Comparison of ENCODE assay signal across 16 cellular contexts in the genomic region with DNA sequence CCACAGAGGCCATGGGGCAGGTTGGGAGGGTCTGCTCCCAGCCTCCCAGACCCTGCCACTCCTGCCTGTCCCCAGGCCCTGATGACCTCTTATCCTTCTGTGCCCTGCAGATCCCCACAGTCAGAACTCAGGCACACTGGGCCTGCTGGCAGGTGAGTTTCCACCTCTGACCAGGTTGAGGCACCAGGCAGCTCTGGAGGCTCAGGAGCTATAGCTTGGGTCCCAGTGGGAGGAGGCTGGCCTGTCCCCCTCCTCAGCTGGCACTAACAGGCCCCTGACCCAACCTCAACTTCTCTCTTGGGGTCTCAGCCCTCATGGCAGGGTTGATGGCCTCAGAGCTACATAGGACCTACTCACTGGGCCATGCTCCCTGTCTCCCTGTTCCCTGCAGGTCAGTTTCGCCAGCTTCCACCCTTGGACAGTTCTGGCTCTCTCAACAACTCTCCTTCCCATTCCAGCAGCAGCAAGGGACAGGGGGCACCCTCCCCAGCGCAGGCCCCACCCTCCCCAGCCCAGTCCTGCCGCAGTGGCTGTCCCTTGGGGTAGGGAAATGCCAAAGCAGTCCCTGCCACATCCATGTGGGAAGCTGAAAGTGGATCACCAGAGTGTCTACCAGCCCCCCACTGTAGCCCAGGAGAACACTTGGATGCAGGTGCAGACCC. TPM values are rescaled to one million over a fixed set of nuclear protein-coding genes. Genes with fewer than 3 reads are reported as not detected.
DNase-seq lines count a peak whose midpoint lies in the region; ATAC-seq and TF ChIP-seq lines count a peak whose summit lies in the region.
"Had no signal": no experiment of that assay in that cellular context is flagged by ENCODE, and none has a peak within 500 bp of the region (broad histone marks: within the 10 kb centered on the region; RNA-seq: fewer than 3 reads in every experiment).

No MANE protein-coding gene starts in this region.

- H3K27me3 ChIP-seq in Karpas-422 (ENCODE audit: low read length) (no peaks in the 10 kb centered on the region), dorsolateral prefrontal cortex (peaks cover 0 to 20% (median 6%) of the 10 kb centered on the region in 45 donors), thyroid gland (no peaks in the 10 kb centered on the region)

- no peaks in the 10 kb centered on the region for H3K27me3 Mint-ChIP-seq in neural crest cell (ENCODE audit: low read depth)

- no peak for TF ChIP-seq POLR2A in thyroid gland (IDR thresholded peaks at IDR 0.05)

- ATAC-seq in HG02884 (IDR thresholded peaks at IDR 0.05; ENCODE audit: unreplicated experiment) (no peak), GM21381 (IDR thresholded peaks at IDR 0.05; ENCODE audit: unreplicated experiment) (no peak), HG02588 (IDR thresholded peaks at IDR 0.05; ENCODE audit: unreplicated experiment) (no peak)
- ATAC-seq: HCT116 had no signal

- H3K4me3 Mint-ChIP-seq in neural crest cell = peak overlapping the region; percentile 58

- no peak overlapping the region for H3K4me3 ChIP-seq in Karpas-422 (ENCODE audit: low read length)
- no peak overlapping the region for H3K4me3 ChIP-seq in dorsolateral prefrontal cortex
- no peak overlapping the region for H3K4me3 ChIP-seq in thyroid gland (replicated peaks in 1 of 3)
- H3K4me3 ChIP-seq: SK-N-MC had no signal

- peaks cover 22% of the 10 kb centered on the region for H3K4me1 Mint-ChIP-seq in neural crest cell

- 97 to 100% methylated on average over 1 to 3 of the region's 3 CpGs for WGBS in thyroid gland, 2 donors

- no peaks in the 10 kb centered on the region for H3K79me2 ChIP-seq in Karpas-422 (ENCODE audit: low read length)

- H3K9me3 Mint-ChIP-seq in neural crest cell = no peaks in the 10 kb centered on the region
- H3K9me3 Mint-ChIP-seq: IgD-negative memory B cell had no signal

- no peak for DNase-seq in Karpas-422
- no peak for DNase-seq in dorsolateral prefrontal cortex
- no peak for DNase-seq in neural crest cell (ENCODE audit: low read depth, low spot score)
- DNase-seq in thyroid gland = no peak
- DNase-seq: activated CD8-positive, alpha-beta memory T cell treated with anti-CD3 and anti-CD28 coated beads, Interleukin-2, amount 50 U/mL, for 48 hours; CD4-positive, alpha-beta memory T cell; NCI-H1436 treated with DMSO at 0.1 percent for 48 hours; WERI-Rb-1 had no signal

- H3K9ac ChIP-seq in Karpas-422 (ENCODE audit: low read length) = peak overlapping the region; percentile 15

- H3K9me2 ChIP-seq in Karpas-422 (replicated peaks; ENCODE audit: insufficient read depth, low read length) = no peaks in the 10 kb centered on the region

- TF ChIP-seq CTCF in dorsolateral prefrontal cortex (IDR thresholded peaks at IDR 0.05 in 54 of 56, conservative IDR thresholded peaks at IDR 0.05 in 2 of 56; ENCODE audit: low read depth in 1 of 56, partially characterized antibody in 56 of 56) (no peak), neural crest cell (conservative IDR thresholded peaks at IDR 0.05) (no peak), thyroid gland (IDR thresholded peaks at IDR 0.05) (no peak)

- no peaks in the 10 kb centered on the region for H4K20me1 ChIP-seq in Karpas-422 (ENCODE audit: insufficient read depth, low read depth, low read length)

- H3K27ac Mint-ChIP-seq in neural crest cell (ENCODE audit: unreplicated experiment) = no peak overlapping the region
- H3K27ac Mint-ChIP-seq: CD4-positive, alpha-beta memory T cell had no signal

- intact Hi-C loops in dorsolateral prefrontal cortex (cut with DNase I) = no loop called here
- intact Hi-C loops in thyroid gland (cut with DNase I) = no loop called here

- peaks cover 2% of the 10 kb centered on the region for H3K36me3 Mint-ChIP-seq in neural crest cell (ENCODE audit: low read depth)
- H3K36me3 Mint-ChIP-seq: CD4-positive, alpha-beta memory T cell had no signal

- H3K4me2 ChIP-seq in Karpas-422 (ENCODE audit: low read depth, low read length, poor library complexity, severe bottlenecking) = peak overlapping the region; percentile 35

- H3K4me1 ChIP-seq in Karpas-422 (ENCODE audit: low read length) (peaks cover 45% of the 10 kb centered on the region), thyroid gland (peaks cover 0 to 14% of the 10 kb centered on the region in 2 donors)

- H3K36me3 ChIP-seq in Karpas-422 (ENCODE audit: insufficient read depth, low read length) (no peaks in the 10 kb centered on the region), thyroid gland (no peaks in the 10 kb centered on the region)
- H3K36me3 ChIP-seq: neutrophil had no signal

- H3K27ac ChIP-seq in Karpas-422 (ENCODE audit: low read length) (peak overlapping the region; percentile 53; the same call in 1 of the 2 replicates), dorsolateral prefrontal cortex (peak overlapping the region in 38 of 59 donors; percentile 7 to 84 (median 62)), thyroid gland (peak overlapping the region; percentile 2 to 72 (median 26))
- H3K27ac ChIP-seq: neutrophil, SK-N-MC, WERI-Rb-1 had no signal

- H3K9me3 ChIP-seq in Karpas-422 (ENCODE audit: low read length) (no peaks in the 10 kb centered on the region), thyroid gland (no peaks in the 10 kb centered on the region)
- H3K9me3 ChIP-seq: neutrophil had no signal

- peak overlapping the region; percentile 79; the same call in 1 of the 2 replicates for H2AFZ ChIP-seq in Karpas-422 (ENCODE audit: low read length)

RNA-seq across cellular contexts. Expression of gene AEBP1, which starts 2.7 kb away (rescaled TPM):
- total RNA-seq in Karpas-422 (2014; rRNA removed; shearing (Covaris generic); ENCODE audit: low replicate concordance) = 5.9 TPM in 1 of 2 replicates, not detected in the other
- total RNA-seq in dorsolateral prefrontal cortex (100 to 1,000 TPM in 5 of 120 experiments, 10 to 100 TPM in 114, 1 to 10 TPM in 1; 9.1 to 175 (median 43.5) TPM), neural crest cell (70.5 and 72.6 TPM in 2 replicates), thyroid gland (100 to 1,000 TPM in 1 of 4 donors, 10 to 100 TPM in 3; 38.9 to 151 (median 57.6) TPM)

RNA-seq across cellular contexts. Expression of gene POLM, which starts 19.1 kb away (rescaled TPM):
- 34.5 and 47.1 TPM in 2 replicates for total RNA-seq in Karpas-422 (2014; rRNA removed; shearing (Covaris generic); ENCODE audit: low replicate concordance)
- total RNA-seq in dorsolateral prefrontal cortex = 10 to 100 TPM; 10.6 to 34.8 (median 18.7) TPM
- total RNA-seq in neural crest cell = 21.5 and 26.0 TPM in 2 replicates
- total RNA-seq in thyroid gland = 10 to 100 TPM; 51.1 to 85.0 (median 58.2) TPM

RNA-seq across cellular contexts. Expression of gene POLD2, which starts 21.9 kb away (rescaled TPM):
- total RNA-seq in Karpas-422 (2014; rRNA removed; shearing (Covaris generic); ENCODE audit: low replicate concordance) = 165 and 217 TPM in 2 replicates
- total RNA-seq in dorsolateral prefrontal cortex (10 to 100 TPM; 33.8 to 83.9 (median 57.8) TPM), neural crest cell (159 and 167 TPM in 2 replicates), thyroid gland (10 to 100 TPM; 48.8 to 65.8 (median 55.1) TPM)

RNA-seq across cellular contexts. Expression of gene PGAM2, which starts 36.1 kb away (rescaled TPM):
- 1.9 TPM in 1 of 2 replicates, not detected in the other for total RNA-seq in Karpas-422 (2014; rRNA removed; shearing (Covaris generic); ENCODE audit: low replicate concordance)
- total RNA-seq in dorsolateral prefrontal cortex = 10 to 100 TPM in 66 of 120 experiments, 1 to 10 TPM in 54; 2.8 to 52.0 (median 11.0) TPM
- 1.8 and 2.4 TPM in 2 replicates for total RNA-seq in neural crest cell
- 10 to 100 TPM in 2 of 4 donors, 1 to 10 TPM in 2; 2.2 to 28.0 (median 9.1) TPM for total RNA-seq in thyroid gland
- total RNA-seq: dermis microvascular lymphatic vessel endothelial cell had no signal

RNA-seq across cellular contexts. Expression of gene MYL7, which starts 39.7 kb away (rescaled TPM):
- not detected in 2 replicates for total RNA-seq in Karpas-422 (2014; rRNA removed; shearing (Covaris generic); ENCODE audit: low replicate concordance)
- total RNA-seq in dorsolateral prefrontal cortex = 1 to 10 TPM in 59 of 120 experiments, under 1 TPM in 5, not detected in 56; 0.82 to 5.6 (median 1.9) TPM
- not detected in 2 replicates for total RNA-seq in neural crest cell
- not detected for total RNA-seq in thyroid gland
- total RNA-seq: CD4-positive, alpha-beta memory T cell; dermis microvascular lymphatic vessel endothelial cell had no signal
